In genomic region chr5:101393795-101394450, GRCh38 we compare ENCODE assay signal across 1 cellular context.
TF ChIP-seq lines count a peak whose summit lies in the region.

No MANE protein-coding gene starts in this region.

TF ChIP-seq in GM23338, 12 proteins besides CTCF, POLR2A, EP300 and RAD21 (continued from another document):
- TF ChIP-seq STAT1 (IDR thresholded peaks at IDR 0.05; ENCODE audit: unreplicated experiment) (no peak), POLR2AphosphoS5 (IDR thresholded peaks at IDR 0.05; ENCODE audit: low read depth) (no peak), REST (IDR thresholded peaks at IDR 0.05; ENCODE audit: unreplicated experiment) (no peak), ZNF462 (CRISPR knock-in tag; IDR thresholded peaks at IDR 0.05) (no peak), EZH2 (IDR thresholded peaks at IDR 0.05; ENCODE audit: low read depth, unreplicated experiment) (no peak), ZNF331 (CRISPR knock-in tag; IDR thresholded peaks at IDR 0.05; ENCODE audit: low read depth) (no peak), JUNB (IDR thresholded peaks at IDR 0.05; ENCODE audit: unreplicated experiment) (no peak)
TF ChIP-seq in GM23338: peak in this region for 0.
